1 cellular context compared by ENCODE assay signal in the genomic region with DNA sequence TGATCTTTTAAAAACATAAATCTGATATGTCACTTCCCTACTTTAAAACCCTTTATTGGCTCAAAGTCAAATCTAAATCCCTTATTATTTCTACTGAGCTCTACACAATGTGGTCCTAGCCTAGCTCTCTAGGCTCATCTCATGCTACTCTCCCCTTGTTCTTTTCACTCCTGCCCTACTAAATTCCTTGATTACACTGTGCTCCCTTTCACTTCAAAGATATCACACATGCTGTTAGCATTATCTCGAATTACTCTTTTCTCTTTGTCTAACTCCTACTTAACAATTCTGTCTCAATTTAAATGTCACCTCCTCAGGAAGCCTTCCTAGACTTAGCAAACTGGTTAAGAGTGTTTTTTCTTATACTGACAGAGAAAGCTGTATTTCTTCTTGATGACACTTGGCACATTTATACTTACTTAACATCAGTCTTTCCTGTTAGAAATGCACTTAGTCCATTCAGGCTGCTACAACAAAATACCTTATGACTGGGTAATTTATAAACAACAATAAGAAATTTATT.
TF ChIP-seq lines count a peak whose summit lies in the region.

No MANE protein-coding gene starts in this region.

TF ChIP-seq in K562, 482 proteins besides CTCF, POLR2A, EP300 and RAD21:
- TF ChIP-seq SNIP1 (IDR thresholded peaks at IDR 0.05; ENCODE audit: low read depth): no peak
- peak; percentile 57 for TF ChIP-seq ZFP36 (IDR thresholded peaks at IDR 0.05; ENCODE audit: low read depth, low read length, partially characterized antibody)
- TF ChIP-seq, protein P1, sequence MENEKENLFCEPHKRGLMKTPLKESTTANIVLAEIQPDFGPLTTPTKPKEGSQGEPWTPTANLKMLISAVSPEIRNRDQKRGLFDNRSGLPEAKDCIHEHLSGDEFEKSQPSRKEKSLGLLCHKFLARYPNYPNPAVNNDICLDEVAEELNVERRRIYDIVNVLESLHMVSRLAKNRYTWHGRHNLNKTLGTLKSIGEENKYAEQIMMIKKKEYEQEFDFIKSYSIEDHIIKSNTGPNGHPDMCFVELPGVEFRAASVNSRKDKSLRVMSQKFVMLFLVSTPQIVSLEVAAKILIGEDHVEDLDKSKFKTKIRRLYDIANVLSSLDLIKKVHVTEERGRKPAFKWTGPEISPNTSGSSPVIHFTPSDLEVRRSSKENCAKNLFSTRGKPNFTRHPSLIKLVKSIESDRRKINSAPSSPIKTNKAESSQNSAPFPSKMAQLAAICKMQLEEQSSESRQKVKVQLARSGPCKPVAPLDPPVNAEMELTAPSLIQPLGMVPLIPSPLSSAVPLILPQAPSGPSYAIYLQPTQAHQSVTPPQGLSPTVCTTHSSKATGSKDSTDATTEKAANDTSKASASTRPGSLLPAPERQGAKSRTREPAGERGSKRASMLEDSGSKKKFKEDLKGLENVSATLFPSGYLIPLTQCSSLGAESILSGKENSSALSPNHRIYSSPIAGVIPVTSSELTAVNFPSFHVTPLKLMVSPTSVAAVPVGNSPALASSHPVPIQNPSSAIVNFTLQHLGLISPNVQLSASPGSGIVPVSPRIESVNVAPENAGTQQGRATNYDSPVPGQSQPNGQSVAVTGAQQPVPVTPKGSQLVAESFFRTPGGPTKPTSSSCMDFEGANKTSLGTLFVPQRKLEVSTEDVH (IDR thresholded peaks at IDR 0.05; ENCODE audit: low read depth, partially characterized antibody): no peak
- TF ChIP-seq IFI16 (CRISPR knock-in tag; IDR thresholded peaks at IDR 0.05): no peak
- peak; percentile 9; the same call in 1 of the 2 replicates for TF ChIP-seq NFIC (IDR thresholded peaks at IDR 0.05)
